8 cellular contexts compared by ENCODE assay signal in the genomic region with DNA sequence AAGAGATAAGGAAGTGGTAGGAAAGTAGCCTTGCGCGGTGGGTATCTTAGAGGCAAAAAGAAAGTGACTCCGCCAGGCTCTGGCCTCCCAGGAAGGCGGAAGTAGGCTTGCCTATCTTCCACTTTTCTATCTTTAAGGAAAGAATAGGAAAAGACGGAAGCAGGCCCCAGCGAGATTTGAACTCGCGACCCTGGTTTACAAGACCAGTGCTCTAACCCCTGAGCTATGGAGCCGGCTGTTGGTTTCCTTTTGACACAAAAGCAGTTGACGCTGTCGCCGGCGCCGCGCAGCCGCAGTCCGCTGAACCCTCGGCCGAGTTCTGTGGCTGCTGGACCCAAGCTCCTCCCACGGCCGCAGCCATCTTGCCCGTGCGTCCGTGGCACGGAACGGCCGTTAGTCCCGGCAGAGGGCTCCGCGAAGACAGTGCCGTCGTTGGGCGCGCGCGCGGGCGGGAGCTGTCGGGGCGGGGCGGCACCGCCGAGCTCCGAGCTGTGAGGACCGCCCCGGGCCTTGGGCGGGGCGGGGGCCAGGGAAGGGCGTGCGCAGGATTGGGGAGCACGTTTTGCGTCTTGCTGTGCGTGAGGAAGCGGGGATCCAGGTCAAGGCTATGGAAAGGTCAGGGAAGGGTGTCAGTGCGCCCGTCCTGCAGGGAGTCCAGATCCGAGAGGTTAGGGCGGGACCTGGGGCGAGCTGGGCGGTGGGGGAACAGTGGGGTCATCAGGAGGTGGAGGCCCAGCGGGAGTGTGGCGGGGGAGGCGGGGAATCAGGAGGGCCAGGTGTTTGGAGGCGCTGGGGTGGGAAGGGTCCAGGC. TPM values are rescaled to one million over a fixed set of nuclear protein-coding genes. Genes with fewer than 3 reads are reported as not detected.
DNase-seq lines count a peak whose midpoint lies in the region; ATAC-seq, FAIRE-seq and TF ChIP-seq lines count a peak whose summit lies in the region.

No MANE protein-coding gene starts in this region.

- FAIRE-seq in bronchial epithelial cell (lab: Jason Lieb, UNC): no peak
- FAIRE-seq in keratinocyte (lab: Jason Lieb, UNC): peak; percentile 43

- H3K27me3 ChIP-seq in bronchial epithelial cell (ENCODE audit: control insufficient read depth, insufficient read depth, low read length) (no peaks in the 10 kb centered on the region), keratinocyte (ENCODE audit: control insufficient read depth, extremely low read depth, insufficient read depth, low read length) (no peaks in the 10 kb centered on the region)

- peaks cover 2% of the 10 kb centered on the region for H3K79me2 ChIP-seq in keratinocyte (ENCODE audit: control insufficient read depth, insufficient read depth, low read length)

- dilution Hi-C loops in keratinocyte (cut with MboI; ENCODE audit: extremely low pct_ligation_motif_present, low sequenced_read_pairs): no loop called here

- H3K36me3 Mint-ChIP-seq in T-helper 1 cell treated with Interleukin-12 subunit alpha and Interleukin-12 subunit beta and Interleukin-4 antibody, amounts not matched to agents 30 μg/mL and 1 μg/mL, for 36 hours (ENCODE audit: low read depth): peaks cover 11% of the 10 kb centered on the region

- H3K9me3 Mint-ChIP-seq in T-helper 1 cell treated with Interleukin-12 subunit alpha and Interleukin-12 subunit beta and Interleukin-4 antibody, amounts not matched to agents 30 μg/mL and 1 μg/mL, for 36 hours: no peaks in the 10 kb centered on the region

- H3K9me1 ChIP-seq in keratinocyte (ENCODE audit: control insufficient read depth, extremely low read depth, insufficient read depth, low read length): no peaks in the 10 kb centered on the region

- peak overlapping the region; percentile 42 for H3K27ac ChIP-seq in keratinocyte (ENCODE audit: control insufficient read depth, insufficient read depth, low read length)

- peak; percentile 84 for DNase-seq in bronchial epithelial cell (ENCODE audit: low read depth)
- peak; percentile 73 for DNase-seq in keratinocyte (ENCODE audit: low read depth, low spot score)
- peak; percentile 88 to 95 for DNase-seq in stimulated activated CD4-positive, alpha-beta T cell treated with anti-CD3 and anti-CD28 coated beads, Interleukin-1b, Interleukin-23, amount 100 ng/mL, for 1 hour (ENCODE audit: low read depth in 2 of 2)
- no peak for DNase-seq in NCI-H1105 treated with DMSO at 0.1 percent for 48 hours (lab: John Stamatoyannopoulos, UW)
- DNase-seq in NCI-H2227 treated with DMSO at 0.1 percent for 48 hours (lab: John Stamatoyannopoulos, UW): no peak

- H3K27me3 Mint-ChIP-seq in T-helper 1 cell treated with Interleukin-12 subunit alpha and Interleukin-12 subunit beta and Interleukin-4 antibody, amounts not matched to agents 30 μg/mL and 1 μg/mL, for 36 hours (ENCODE audit: low read depth): peaks cover 13% of the 10 kb centered on the region

- H3K4me2 ChIP-seq in keratinocyte (ENCODE audit: control insufficient read depth, extremely low read depth, insufficient read depth, low read depth, low read length): peak overlapping the region; percentile 100

- peak overlapping the region; percentile 81 for H3K4me3 ChIP-seq in bronchial epithelial cell (ENCODE audit: low read depth, low read length)
- peak overlapping the region; percentile 69 to 87 (median 85) for H3K4me3 ChIP-seq in keratinocyte (ENCODE audit: control insufficient read depth in 2 of 3, extremely low read depth in 1 of 3, insufficient read depth in 2 of 3, low read depth in 1 of 3, low read length in 3 of 3)

- peak overlapping the region; percentile 92 for H3K4me3 Mint-ChIP-seq in T-helper 1 cell treated with Interleukin-12 subunit alpha and Interleukin-12 subunit beta and Interleukin-4 antibody, amounts not matched to agents 30 μg/mL and 1 μg/mL, for 36 hours

- H3K4me1 ChIP-seq in keratinocyte (ENCODE audit: control insufficient read depth, extremely low read depth, insufficient read depth, low read length): peaks cover 14% of the 10 kb centered on the region

- H3K9ac ChIP-seq in keratinocyte (ENCODE audit: control insufficient read depth, extremely low read depth, insufficient read depth, low read length): peak overlapping the region; percentile 73

- peak; percentile 61 for ATAC-seq in GM18867 (IDR thresholded peaks at IDR 0.05; ENCODE audit: unreplicated experiment)
- ATAC-seq in HG03064 (IDR thresholded peaks at IDR 0.05; ENCODE audit: low read depth, unreplicated experiment): peak; percentile 46

- H2AFZ ChIP-seq in keratinocyte (ENCODE audit: control insufficient read depth, low read length): peak overlapping the region; percentile 97

- peak overlapping the region; percentile 95 for H3K27ac Mint-ChIP-seq in T-helper 1 cell treated with Interleukin-12 subunit alpha and Interleukin-12 subunit beta and Interleukin-4 antibody, amounts not matched to agents 30 μg/mL and 1 μg/mL, for 36 hours

- peaks cover 31% of the 10 kb centered on the region for H3K4me1 Mint-ChIP-seq in T-helper 1 cell treated with Interleukin-12 subunit alpha and Interleukin-12 subunit beta and Interleukin-4 antibody, amounts not matched to agents 30 μg/mL and 1 μg/mL, for 36 hours (ENCODE audit: low read depth)

- peaks cover 7% of the 10 kb centered on the region for H3K36me3 ChIP-seq in bronchial epithelial cell (ENCODE audit: control insufficient read depth, insufficient read depth, low read length)
- H3K36me3 ChIP-seq in keratinocyte (ENCODE audit: control insufficient read depth in 2 of 2, extremely low read depth in 1 of 2, insufficient read depth in 2 of 2, low read length in 2 of 2): peaks cover 5% of the 10 kb centered on the region in 2 experiments

- peaks cover 2% of the 10 kb centered on the region for H4K20me1 ChIP-seq in keratinocyte (ENCODE audit: control insufficient read depth, extremely low read depth, insufficient read depth, low read length)

- no peak for TF ChIP-seq CTCF in bronchial epithelial cell (IDR thresholded peaks at IDR 0.05; ENCODE audit: insufficient read depth, low read length, severe bottlenecking)
- no peak for TF ChIP-seq CTCF in keratinocyte (optimal IDR thresholded peaks at IDR 0.05 in 1 of 3, IDR thresholded peaks at IDR 0.05 in 1 of 3, conservative IDR thresholded peaks at IDR 0.05 in 1 of 3; ENCODE audit: extremely low read depth in 1 of 3, insufficient read depth in 2 of 3, low read length in 3 of 3)

- H3K9me3 ChIP-seq in keratinocyte (ENCODE audit: control insufficient read depth, low read depth, low read length): no peaks in the 10 kb centered on the region

RNA-seq across cellular contexts. Expression of a gene that starts 13.3 kb away (rescaled TPM):
- 20.8 and 35.7 TPM in 2 replicates for total RNA-seq in bronchial epithelial cell
- polyA plus RNA-seq in keratinocyte: 21.7 to 27.6 TPM (median 22.4 TPM) in 3 replicates
- 8.8 TPM for polyA plus RNA-seq in keratinocyte (2011; ENCODE audit: low read depth)
- polyA plus RNA-seq in keratinocyte (2011; cell fraction: cytosol; rRNA removed): 20.1 and 22.0 TPM in 2 replicates
- 28.5 and 29.7 TPM in 2 replicates for polyA plus RNA-seq in keratinocyte (2011; cell fraction: nucleus; rRNA removed)
- polyA plus RNA-seq in keratinocyte (2012; ENCODE audit: low replicate concordance): 16.7 and 25.6 TPM in 2 replicates
- polyA minus RNA-seq in keratinocyte: 7.2 to 10.6 TPM (median 8.1 TPM) in 3 replicates
- 15.7 TPM for polyA minus RNA-seq in keratinocyte (2011; cell fraction: cytosol; rRNA and poly(A)+ RNA removed)
- 7.7 and 9.9 TPM in 2 replicates for polyA minus RNA-seq in keratinocyte (2011; cell fraction: nucleus; rRNA and poly(A)+ RNA removed)

RNA-seq across cellular contexts. Expression of a gene that starts 31.4 kb away (rescaled TPM):
- total RNA-seq in bronchial epithelial cell: 10.3 and 26.0 TPM in 2 replicates
- 11.8 to 14.1 TPM (median 13.4 TPM) in 3 replicates for polyA plus RNA-seq in keratinocyte
- 6.8 TPM for polyA plus RNA-seq in keratinocyte (2011; ENCODE audit: low read depth)
- polyA plus RNA-seq in keratinocyte (2011; cell fraction: cytosol; rRNA removed): 9.2 and 12.8 TPM in 2 replicates
- 40.3 and 44.3 TPM in 2 replicates for polyA plus RNA-seq in keratinocyte (2011; cell fraction: nucleus; rRNA removed)
- 12.2 and 19.8 TPM in 2 replicates for polyA plus RNA-seq in keratinocyte (2012; ENCODE audit: low replicate concordance)
- polyA minus RNA-seq in keratinocyte: 5.2 to 10.3 TPM (median 5.3 TPM) in 3 replicates
- polyA minus RNA-seq in keratinocyte (2011; cell fraction: cytosol; rRNA and poly(A)+ RNA removed): 12.5 TPM
- 11.0 and 11.1 TPM in 2 replicates for polyA minus RNA-seq in keratinocyte (2011; cell fraction: nucleus; rRNA and poly(A)+ RNA removed)

RNA-seq across cellular contexts. Expression of a gene that starts 44.3 kb away (rescaled TPM):
- total RNA-seq in bronchial epithelial cell: not detected in 2 replicates
- polyA plus RNA-seq in keratinocyte: not detected in 3 replicates
- not detected for polyA plus RNA-seq in keratinocyte (2011; ENCODE audit: low read depth)
- not detected in 2 replicates for polyA plus RNA-seq in keratinocyte (2011; cell fraction: cytosol; rRNA removed)
- polyA plus RNA-seq in keratinocyte (2011; cell fraction: nucleus; rRNA removed): not detected in 2 replicates
- not detected in 2 replicates for polyA plus RNA-seq in keratinocyte (2012; ENCODE audit: low replicate concordance)
- polyA minus RNA-seq in keratinocyte: not detected in 3 replicates
- polyA minus RNA-seq in keratinocyte (2011; cell fraction: cytosol; rRNA and poly(A)+ RNA removed): not detected
- polyA minus RNA-seq in keratinocyte (2011; cell fraction: nucleus; rRNA and poly(A)+ RNA removed): not detected in 2 replicates

RNA-seq across cellular contexts. Expression of a gene that starts 52.0 kb away (rescaled TPM):
- 5,806 and 7,283 TPM in 2 replicates for total RNA-seq in bronchial epithelial cell
- 3,291 to 4,197 TPM (median 3,883 TPM) in 3 replicates for polyA plus RNA-seq in keratinocyte
- 6,866 TPM for polyA plus RNA-seq in keratinocyte (2011; ENCODE audit: low read depth)
- 3,208 and 4,094 TPM in 2 replicates for polyA plus RNA-seq in keratinocyte (2011; cell fraction: cytosol; rRNA removed)
- 1,292 and 1,405 TPM in 2 replicates for polyA plus RNA-seq in keratinocyte (2011; cell fraction: nucleus; rRNA removed)
- polyA plus RNA-seq in keratinocyte (2012; ENCODE audit: low replicate concordance): 2,997 and 3,266 TPM in 2 replicates
- polyA minus RNA-seq in keratinocyte: 6,396 to 10,268 TPM (median 9,173 TPM) in 3 replicates
- polyA minus RNA-seq in keratinocyte (2011; cell fraction: cytosol; rRNA and poly(A)+ RNA removed): 5,229 TPM
- polyA minus RNA-seq in keratinocyte (2011; cell fraction: nucleus; rRNA and poly(A)+ RNA removed): 1,104 and 1,134 TPM in 2 replicates

Comparison
In these comparisons a context has a peak if more than half of its experiments do, and no peak if none do; other contexts are left out.
1. DNase-seq: peak in bronchial epithelial cell (single experiment), keratinocyte (single experiment) and stimulated activated CD4-positive, alpha-beta T cell treated with anti-CD3 and anti-CD28 coated beads, Interleukin-1b, Interleukin-23, amount 100 ng/mL, for 1 hour (2 of 2); none in NCI-H1105 treated with DMSO at 0.1 percent for 48 hours (single experiment) and NCI-H2227 treated with DMSO at 0.1 percent for 48 hours (single experiment).